In the genomic region with DNA sequence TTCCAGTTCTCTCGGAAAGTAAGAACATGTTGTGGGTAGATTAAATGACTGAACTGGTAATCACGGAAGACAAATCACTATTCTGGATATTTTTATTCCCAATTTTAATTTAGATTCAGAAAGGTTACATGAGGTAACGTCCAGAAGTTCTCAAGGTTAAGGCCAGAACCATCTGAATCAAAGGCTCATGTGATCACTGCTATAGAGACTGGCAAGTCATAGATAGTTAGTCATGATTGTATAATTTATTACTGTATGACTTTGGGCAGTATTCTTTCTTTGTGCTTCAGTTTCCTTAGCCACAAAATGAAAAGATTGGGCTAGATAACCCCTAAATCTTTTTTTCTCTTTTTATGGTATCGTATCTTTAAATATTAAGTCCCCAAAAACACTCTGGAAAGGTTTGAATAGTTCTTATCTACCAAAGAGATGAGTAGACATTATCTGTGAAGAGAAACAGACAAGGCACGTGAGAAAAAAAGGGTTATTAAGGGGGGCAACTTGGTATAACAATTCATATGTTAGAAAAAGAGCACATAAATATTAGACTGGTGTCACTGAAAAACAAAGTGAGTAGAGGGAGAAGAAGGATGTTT, we compare ENCODE assay signal across 23 cellular contexts.
A peak's percentile ranks its signal among the peaks of the same experiment; 100 is the strongest.
DNase-seq lines count a peak whose midpoint lies in the region; ATAC-seq, FAIRE-seq and TF ChIP-seq lines count a peak whose summit lies in the region.
"Had no signal": no experiment of that assay in that cellular context is flagged by ENCODE, and none has a peak within 500 bp of the region (broad histone marks: within the 10 kb centered on the region; RNA-seq: fewer than 3 reads in every experiment).

No MANE protein-coding gene starts in this region.

- H3K9me2 ChIP-seq in SK-N-SH, result no peaks in the 10 kb centered on the region
- H3K9me2 ChIP-seq in GM23338 (ENCODE audit: insufficient read depth), result no peaks in the 10 kb centered on the region

- H3K9ac ChIP-seq in SK-N-SH, result no peak overlapping the region

- 70% methylated on average over 5 of the region's 5 CpGs for WGBS in SK-N-SH (ENCODE audit: low lambda C conversion rate)

- POLR2A ChIA-PET in SK-N-SH (lab: Yijun Ruan, JAX), result no interaction called here

- H3K27ac Mint-ChIP-seq in chondrocyte (ENCODE audit: unreplicated experiment) (peak overlapping the region; percentile 95), GM23338 (no peak overlapping the region)
- H3K27ac Mint-ChIP-seq: CD4-positive, alpha-beta memory T cell; endodermal cell; H9 had no signal

- H3K4me2 ChIP-seq in SK-N-SH (no peak overlapping the region), GM23338 (no peak overlapping the region)

- CTCF ChIA-PET in SK-N-SH (lab: Yijun Ruan, JAX), result interaction anchor here (0.7 to 0.8 kb wide), 2 partner anchors 22 to 672 kb away, joined by 3 read pairs; no protein-coding TSS in a partner anchor

- H3K9me3 ChIP-seq in SK-N-SH, result no peaks in the 10 kb centered on the region
- H3K9me3 ChIP-seq: left lung, ovary, tibial artery had no signal

- peak overlapping the region in 1 of 2 experiments; percentile 86; a peak in 2 of 4 replicates for H3K27ac ChIP-seq in SK-N-SH (ENCODE audit: low read depth in 2 of 2, low read length in 1 of 2)
- no peak overlapping the region for H3K27ac ChIP-seq in GM23338 (ENCODE audit: low read depth)
- H3K27ac ChIP-seq: ovary, tibial artery had no signal

- TF ChIP-seq CTCF in SK-N-SH (IDR thresholded peaks at IDR 0.05) (no peak), chondrocyte (IDR thresholded peaks at IDR 0.05) (no peak), GM23338 (conservative IDR thresholded peaks at IDR 0.05; ENCODE audit: low read depth in 2 of 2) (no peak)

- DNase-seq in SK-N-SH (no peak), RCC 7860 (ENCODE audit: low spot score) (peak; percentile 12), chondrocyte (ENCODE audit: low spot score) (no peak), renal cortical epithelial cell (ENCODE audit: low read depth) (peak; percentile 31), GM23338 (ENCODE audit: low spot score) (no peak)
- DNase-seq: 8988T; activated CD4-positive, alpha-beta T cell treated with anti-CD3 and anti-CD28 coated beads, Interleukin-2, amount 50 U/mL, for 4 hours; activated T-cell treated with anti-CD3 and anti-CD28 coated beads, Interleukin-2, amount 50 U/mL, for 4 hours; CD4-positive, alpha-beta memory T cell; endodermal cell; foreskin keratinocyte; H9; left lung; NCI-H526 treated with DMSO at 0.1 percent for 48 hours; ovary; PC-3; stimulated activated CD4-positive, alpha-beta T cell treated with anti-CD3 and anti-CD28 coated beads, Interleukin-4, amount 100 ng/mL, for 24 hours; tibial artery had no signal

- no peaks in the 10 kb centered on the region for H4K20me1 ChIP-seq in SK-N-SH (ENCODE audit: insufficient read depth)
- no peaks in the 10 kb centered on the region for H4K20me1 ChIP-seq in GM23338 (replicated peaks; ENCODE audit: insufficient read depth)

- no peak overlapping the region for H3K4me3 ChIP-seq in SK-N-SH (ENCODE audit: low read depth in 2 of 2, low read length in 1 of 2)
- H3K4me3 ChIP-seq in GM23338, result no peak overlapping the region
- H3K4me3 ChIP-seq: left lung, ovary, tibial artery had no signal

- no peak for TF ChIP-seq EP300 in SK-N-SH (IDR thresholded peaks at IDR 0.05; ENCODE audit: borderline replicate concordance in 1 of 2, low read depth in 1 of 2, low read length in 1 of 2)

- H3K9me3 Mint-ChIP-seq in chondrocyte (ENCODE audit: low read depth) (no peaks in the 10 kb centered on the region), GM23338 (no peaks in the 10 kb centered on the region)
- H3K9me3 Mint-ChIP-seq: activated T-cell treated with anti-CD3 and anti-CD28 coated beads, Interleukin-2, amount 50 U/mL, for 4 hours; endodermal cell; H9 had no signal

- H3K36me3 ChIP-seq in SK-N-SH (replicated peaks in 1 of 2; ENCODE audit: control insufficient read depth in 1 of 2, insufficient read depth in 2 of 2, low read length in 1 of 2) (peaks cover 3 to 34% of the 10 kb centered on the region in 2 experiments), GM23338 (ENCODE audit: insufficient read depth) (no peaks in the 10 kb centered on the region)
- H3K36me3 ChIP-seq: ovary, tibial artery had no signal

- no peak overlapping the region for H3K4me3 Mint-ChIP-seq in chondrocyte (ENCODE audit: unreplicated experiment)
- no peak overlapping the region for H3K4me3 Mint-ChIP-seq in GM23338
- H3K4me3 Mint-ChIP-seq: activated T-cell treated with anti-CD3 and anti-CD28 coated beads, Interleukin-2, amount 50 U/mL, for 4 hours; CD4-positive, alpha-beta memory T cell; endodermal cell; H9 had no signal

- H3K4me1 Mint-ChIP-seq in chondrocyte (ENCODE audit: low read depth) (peaks cover 52% of the 10 kb centered on the region), GM23338 (no peaks in the 10 kb centered on the region)
- H3K4me1 Mint-ChIP-seq: CD4-positive, alpha-beta memory T cell had no signal

- H3K4me1 ChIP-seq in SK-N-SH (ENCODE audit: control insufficient read depth in 1 of 2, insufficient read depth in 2 of 2, low read depth in 1 of 2, low read length in 1 of 2) (peaks cover 2 to 28% of the 10 kb centered on the region in 2 experiments; a peak in 3 of 4 replicates), GM23338 (ENCODE audit: insufficient read depth) (0 out of 2 replicates have a peak, but pooled peaks cover 8% of the 10 kb centered on the region)
- H3K4me1 ChIP-seq: tibial artery had no signal

- H3K79me2 ChIP-seq in SK-N-SH (ENCODE audit: insufficient read depth) (peaks cover 22% of the 10 kb centered on the region), GM23338 (replicated peaks; ENCODE audit: insufficient read depth) (no peaks in the 10 kb centered on the region)

- H3K36me3 Mint-ChIP-seq in chondrocyte (ENCODE audit: low read depth), result peaks cover 18% of the 10 kb centered on the region
- H3K36me3 Mint-ChIP-seq in GM23338 (ENCODE audit: low read depth), result no peaks in the 10 kb centered on the region
- H3K36me3 Mint-ChIP-seq: CD4-positive, alpha-beta memory T cell had no signal

- H3F3A ChIP-seq in SK-N-SH (replicated peaks; ENCODE audit: insufficient read depth) (peaks cover 18% of the 10 kb centered on the region), GM23338 (replicated peaks; ENCODE audit: low read depth) (no peaks in the 10 kb centered on the region)

- H2AFZ ChIP-seq in SK-N-SH (ENCODE audit: low read depth) (no peak overlapping the region), GM23338 (no peak overlapping the region)

- H3K27me3 ChIP-seq in SK-N-SH (ENCODE audit: insufficient read depth) (no peaks in the 10 kb centered on the region), GM23338 (ENCODE audit: insufficient read depth) (no peaks in the 10 kb centered on the region)
- H3K27me3 ChIP-seq: foreskin keratinocyte, left lung, ovary, tibial artery had no signal

- FAIRE-seq in RCC 7860 (lab: Jason Lieb, UNC), result peak; percentile 84
- FAIRE-seq: GM18507, TTC549 had no signal

- no peak for ATAC-seq in SK-N-SH treated with all-trans-retinoic acid at 6 μM for 48 hours
- no peak for ATAC-seq in HG03159 (IDR thresholded peaks at IDR 0.05; ENCODE audit: unreplicated experiment)
- ATAC-seq in GM23338, result no peak
- no peak for ATAC-seq in GM21723 (IDR thresholded peaks at IDR 0.05; ENCODE audit: unreplicated experiment)
- ATAC-seq: activated T-cell treated with anti-CD3 and anti-CD28 coated beads, Interleukin-2, amount 50 U/mL, for 4 hours; foreskin keratinocyte; left lung; PC-3 had no signal

- H3K27me3 Mint-ChIP-seq in chondrocyte (ENCODE audit: low read depth) (no peaks in the 10 kb centered on the region), GM23338 (ENCODE audit: insufficient read depth, low read depth, poor library complexity) (no peaks in the 10 kb centered on the region)
- H3K27me3 Mint-ChIP-seq: CD4-positive, alpha-beta memory T cell had no signal

- TF ChIP-seq RAD21 in SK-N-SH (IDR thresholded peaks at IDR 0.05; ENCODE audit: low read length), result no peak

TF ChIP-seq in SK-N-SH, 30 proteins besides CTCF, POLR2A, EP300 and RAD21 (continues in another document):
- TF ChIP-seq, protein P1, sequence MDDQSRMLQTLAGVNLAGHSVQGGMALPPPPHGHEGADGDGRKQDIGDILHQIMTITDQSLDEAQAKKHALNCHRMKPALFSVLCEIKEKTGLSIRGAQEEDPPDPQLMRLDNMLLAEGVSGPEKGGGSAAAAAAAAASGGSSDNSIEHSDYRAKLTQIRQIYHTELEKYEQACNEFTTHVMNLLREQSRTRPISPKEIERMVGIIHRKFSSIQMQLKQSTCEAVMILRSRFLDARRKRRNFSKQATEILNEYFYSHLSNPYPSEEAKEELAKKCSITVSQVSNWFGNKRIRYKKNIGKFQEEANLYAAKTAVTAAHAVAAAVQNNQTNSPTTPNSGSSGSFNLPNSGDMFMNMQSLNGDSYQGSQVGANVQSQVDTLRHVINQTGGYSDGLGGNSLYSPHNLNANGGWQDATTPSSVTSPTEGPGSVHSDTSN (IDR thresholded peaks at IDR 0.05), result peak; percentile 25; the same call in 1 of the 2 replicates
- peak; percentile 63 for TF ChIP-seq GATA2 (CRISPR knock-in tag; IDR thresholded peaks at IDR 0.05)
- TF ChIP-seq EZH2phosphoT487 (IDR thresholded peaks at IDR 0.05; ENCODE audit: borderline replicate concordance, low read depth), result no peak

TF ChIP-seq in SK-N-SH treated with all-trans-retinoic acid at 6 μM for 48 hours, 23 proteins besides CTCF, POLR2A, EP300 and RAD21 (continues in another document):
- TF ChIP-seq ZNF8 (CRISPR knock-in tag; IDR thresholded peaks at IDR 0.05), result no peak
- no peak for TF ChIP-seq ZNF70 (CRISPR knock-in tag; IDR thresholded peaks at IDR 0.05)
- no peak for TF ChIP-seq BACH2 (CRISPR knock-in tag; IDR thresholded peaks at IDR 0.05; ENCODE audit: borderline replicate concordance)
- TF ChIP-seq ISL1 (CRISPR knock-in tag; IDR thresholded peaks at IDR 0.05), result no peak

TF ChIP-seq in GM23338, 12 proteins besides CTCF, POLR2A, EP300 and RAD21 (continues in another document):
- TF ChIP-seq POLR2AphosphoS5 (IDR thresholded peaks at IDR 0.05; ENCODE audit: low read depth) (no peak), STAT1 (IDR thresholded peaks at IDR 0.05; ENCODE audit: unreplicated experiment) (no peak), NANOG (IDR thresholded peaks at IDR 0.05; ENCODE audit: borderline replicate concordance) (no peak), ZNF331 (CRISPR knock-in tag; IDR thresholded peaks at IDR 0.05; ENCODE audit: low read depth) (no peak), JUNB (IDR thresholded peaks at IDR 0.05; ENCODE audit: unreplicated experiment) (no peak), ZNF114 (CRISPR knock-in tag; IDR thresholded peaks at IDR 0.05) (no peak)
- TF ChIP-seq, protein P2, sequence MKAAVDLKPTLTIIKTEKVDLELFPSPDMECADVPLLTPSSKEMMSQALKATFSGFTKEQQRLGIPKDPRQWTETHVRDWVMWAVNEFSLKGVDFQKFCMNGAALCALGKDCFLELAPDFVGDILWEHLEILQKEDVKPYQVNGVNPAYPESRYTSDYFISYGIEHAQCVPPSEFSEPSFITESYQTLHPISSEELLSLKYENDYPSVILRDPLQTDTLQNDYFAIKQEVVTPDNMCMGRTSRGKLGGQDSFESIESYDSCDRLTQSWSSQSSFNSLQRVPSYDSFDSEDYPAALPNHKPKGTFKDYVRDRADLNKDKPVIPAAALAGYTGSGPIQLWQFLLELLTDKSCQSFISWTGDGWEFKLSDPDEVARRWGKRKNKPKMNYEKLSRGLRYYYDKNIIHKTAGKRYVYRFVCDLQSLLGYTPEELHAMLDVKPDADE (IDR thresholded peaks at IDR 0.05), result no peak

Comparison
In these comparisons a context has a peak if more than half of its experiments do, and no peak if none do; other contexts are left out.
1. DNase-seq: peak in RCC 7860 (single experiment) and renal cortical epithelial cell (single experiment); none in SK-N-SH (single experiment), chondrocyte (single experiment) and GM23338 (single experiment).